In genomic region chr22:30968924-30969531, GRCh38 we compare ENCODE assay signal across 8 cellular contexts. TPM values are rescaled to one million over a fixed set of nuclear protein-coding genes. Genes with fewer than 3 reads are reported as not detected.
DNase-seq lines count a peak whose midpoint lies in the region; ATAC-seq and TF ChIP-seq lines count a peak whose summit lies in the region.

TUG1 (plus strand) TSS chr22:30969265.

- peak within 1 kb of the TSS; percentile 91 for H3K4me3 Mint-ChIP-seq in activated CD4-positive, alpha-beta T cell treated with anti-CD3 and anti-CD28 coated beads, Interleukin-2, amount 10 ng/mL, durations not matched to agents 7 days and 5 days

- H3K27me3 Mint-ChIP-seq in activated CD4-positive, alpha-beta T cell treated with anti-CD3 and anti-CD28 coated beads, Interleukin-2, amount 10 ng/mL, durations not matched to agents 7 days and 5 days, result no peaks in the 10 kb centered on the region

- peaks cover 64% of the 10 kb centered on the region for H3K4me1 Mint-ChIP-seq in activated CD4-positive, alpha-beta T cell treated with anti-CD3 and anti-CD28 coated beads, Interleukin-2, amount 10 ng/mL, durations not matched to agents 7 days and 5 days

- H3K36me3 ChIP-seq in BE2C, result peaks cover 69% of the 10 kb centered on the region

- ATAC-seq in GM19324 (IDR thresholded peaks at IDR 0.05; ENCODE audit: low FRiP score, unreplicated experiment) (peak; percentile 93), HG03469 (IDR thresholded peaks at IDR 0.05; ENCODE audit: unreplicated experiment) (peak; percentile 75), left colon (peak; percentile 94)

- intact Hi-C loops in left colon (cut with DNase I, micrococcal nuclease), result no loop called here

- no peak for TF ChIP-seq CTCF in BE2C (IDR thresholded peaks at IDR 0.05; ENCODE audit: low read depth, low read length)

- H3K4me3 ChIP-seq in BE2C (ENCODE audit: low read depth, low read length), result peak within 1 kb of the TSS; percentile 65

- peaks cover 5% of the 10 kb centered on the region for H3K9me3 ChIP-seq in BE2C

- H3K4me1 ChIP-seq in BE2C, result 0 out of 2 replicates have a peak, but pooled peaks cover 5% of the 10 kb centered on the region

- POLR2A ChIA-PET in activated CD4-positive, alpha-beta T cell treated with anti-CD3 and anti-CD28 coated beads, Interleukin-2, amount 10 ng/mL, durations not matched to agents 7 days and 5 days (lab: Charles Lee), result interaction anchor here (0.9 to 1.3 kb wide), 3 partner anchors 9 to 116 kb away, joined by 3 read pairs; no protein-coding TSS in a partner anchor

- H3K36me3 Mint-ChIP-seq in activated CD4-positive, alpha-beta T cell treated with anti-CD3 and anti-CD28 coated beads, Interleukin-2, amount 10 ng/mL, durations not matched to agents 7 days and 5 days (ENCODE audit: low read depth), result peaks cover 82% of the 10 kb centered on the region

- peaks cover 42% of the 10 kb centered on the region for H3K9me3 Mint-ChIP-seq in activated CD4-positive, alpha-beta T cell treated with anti-CD3 and anti-CD28 coated beads, Interleukin-2, amount 10 ng/mL, durations not matched to agents 7 days and 5 days

- peak within 1 kb of the TSS; percentile 98 for H3K27ac Mint-ChIP-seq in activated CD4-positive, alpha-beta T cell treated with anti-CD3 and anti-CD28 coated beads, Interleukin-2, amount 10 ng/mL, durations not matched to agents 7 days and 5 days

- CTCF ChIA-PET in activated CD4-positive, alpha-beta T cell treated with anti-CD3 and anti-CD28 coated beads, Interleukin-2, amount 10 ng/mL, durations not matched to agents 7 days and 5 days (lab: Charles Lee), result interaction anchor here (0.7 to 2.4 kb wide), 10 partner anchors 9 to 304 kb away, joined by 3 to 14 read pairs (median 4); no protein-coding TSS in a partner anchor

- no peaks in the 10 kb centered on the region for H3K27me3 ChIP-seq in BE2C

- peak; percentile 99 for DNase-seq in BE2C
- DNase-seq in NCI-H526 treated with DMSO at 0.1 percent for 48 hours (lab: John Stamatoyannopoulos, UW), result peak; percentile 94
- DNase-seq in activated CD4-positive, alpha-beta T cell treated with anti-CD3 and anti-CD28 coated beads, Interleukin-2, amount 10 ng/mL, durations not matched to agents 7 days and 5 days, result peak; percentile 98
- DNase-seq in cortex of kidney (lab: John Stamatoyannopoulos, UW), result peak; percentile 55
- peak; percentile 99 for DNase-seq in left colon
- DNase-seq in stimulated activated CD4-positive, alpha-beta T cell treated with anti-CD3 and anti-CD28 coated beads, Interleukin-1b, Interleukin-23, amount 100 ng/mL, for 48 hours, result peak; percentile 98

RNA-seq across cellular contexts. Expression of gene TUG1, which starts in this region (rescaled TPM):
- 117 TPM for polyA plus RNA-seq in BE2C (2012; ENCODE audit: insufficient read depth, insufficient read length, low read depth)
- 10 to 100 TPM; 84.8 to 98.2 TPM for total RNA-seq in activated CD4-positive, alpha-beta T cell treated with anti-CD3 and anti-CD28 coated beads, Interleukin-2, amount 10 ng/mL, durations not matched to agents 7 days and 5 days
- 10 to 100 TPM; 67.4 to 72.1 TPM for total RNA-seq in left colon

Comparison
In these comparisons a context has a peak if more than half of its experiments do, and no peak if none do; other contexts are left out.
1. Peak in every context shown above with its lines: DNase-seq, ATAC-seq and H3K4me3 ChIP-seq.